Comparison of ENCODE assay signal across 8 cellular contexts in the genomic region with DNA sequence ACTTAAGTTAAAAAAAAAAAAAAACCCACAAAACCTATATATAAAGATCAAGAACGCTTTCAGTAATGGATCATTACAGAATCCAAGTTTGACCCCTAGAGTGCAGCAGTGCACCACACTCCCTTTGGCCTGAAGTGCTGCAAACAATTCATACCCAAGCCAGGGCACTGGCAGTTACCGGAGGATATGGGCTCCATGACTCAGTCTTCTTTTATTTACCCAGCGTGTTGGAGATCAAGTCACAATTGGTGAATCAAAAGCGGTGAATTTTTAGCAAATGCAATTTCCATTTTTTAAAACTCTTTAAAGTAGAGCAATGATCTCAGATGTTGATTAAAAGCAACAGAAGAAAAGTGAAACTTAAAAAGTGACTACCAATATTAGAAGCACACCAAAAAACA. TPM values are rescaled to one million over a fixed set of nuclear protein-coding genes. Genes with fewer than 3 reads are reported as not detected.
DNase-seq lines count a peak whose midpoint lies in the region; ATAC-seq and TF ChIP-seq lines count a peak whose summit lies in the region.

No MANE protein-coding gene starts in this region.

- peak overlapping the region; percentile 37 for H3K4me2 ChIP-seq in mammary epithelial cell (ENCODE audit: insufficient read depth, low read depth, low read length)

- BruUV-seq in mammary epithelial cell (replicated peaks; lab: Mats Ljungman, UMichigan): no TSS peak

- no peak overlapping the region for H2AFZ ChIP-seq in mammary epithelial cell (ENCODE audit: low read depth, low read length)

- peaks cover 8% of the 10 kb centered on the region for H3K36me3 Mint-ChIP-seq in WTC11

- H3K4me1 Mint-ChIP-seq in WTC11: peaks cover 10% of the 10 kb centered on the region

- intact Hi-C loops in mammary epithelial cell (cut with micrococcal nuclease): loop anchor here (1.0 to 2.0 kb wide), 4 partner anchors 53 to 237 kb away; no protein-coding TSS in a partner anchor

- no peaks in the 10 kb centered on the region for H3K79me2 ChIP-seq in mammary epithelial cell (ENCODE audit: insufficient read depth, low read length)

- peaks cover 4% of the 10 kb centered on the region; the same call in 1 of the 2 replicates for H3K4me1 ChIP-seq in HEK293 (ENCODE audit: control insufficient read depth, insufficient read depth, low read length)
- H3K4me1 ChIP-seq in mammary epithelial cell (ENCODE audit: insufficient read depth, low read length): peaks cover 5% of the 10 kb centered on the region

- H3K36me3 ChIP-seq in HEK293 (ENCODE audit: control insufficient read depth in 2 of 2, insufficient read depth in 1 of 2, low read length in 2 of 2) (peaks cover 12 to 30% of the 10 kb centered on the region in 2 experiments; a peak in 2 of 3 replicates), mammary epithelial cell (ENCODE audit: insufficient read depth, low read length) (peaks cover 8% of the 10 kb centered on the region)

- no peaks in the 10 kb centered on the region for H4K20me1 ChIP-seq in mammary epithelial cell (ENCODE audit: insufficient read depth, low read length)

- 5% methylated on average over 4 of the region's 4 CpGs for WGBS in mammary epithelial cell (ENCODE audit: low coverage, missing lambda C conversion rate)

- no peaks in the 10 kb centered on the region for H3K27me3 Mint-ChIP-seq in WTC11 (ENCODE audit: low read depth)

- DNase-seq in Caki2 (ENCODE audit: low read depth): peak; percentile 79
- DNase-seq in NCI-H2227 (lab: John Stamatoyannopoulos, UW; ENCODE audit: unreplicated experiment): peak; percentile 59
- peak; percentile 63 for DNase-seq in WTC11 (ENCODE audit: low spot score)
- peak; percentile 80 for DNase-seq in mammary epithelial cell
- peak; percentile 88 for DNase-seq in iris pigment epithelial cell (ENCODE audit: low read depth)
- peak; percentile 53 to 60 for DNase-seq in stimulated activated CD4-positive, alpha-beta T cell treated with anti-CD3 and anti-CD28 coated beads, Interleukin-15, amount 100 ng/mL, for 1 hour (ENCODE audit: low read depth in 1 of 2, low spot score in 1 of 2)

- no peak overlapping the region for H3K4me3 Mint-ChIP-seq in WTC11

- H3K27ac ChIP-seq in HEK293 (ENCODE audit: extremely low read depth, low read depth, low read length) (no peak overlapping the region), mammary epithelial cell (ENCODE audit: insufficient read depth, low read depth, low read length) (no peak overlapping the region)

- CTCF ChIA-PET in HEK293 (lab: Yijun Ruan, JAX): interaction anchor here (0.6 to 7.3 kb wide), 33 partner anchors 9 to 432 kb away, joined by 3 to 122 read pairs (median 5); a partner anchor contains a TSS
- CTCF ChIA-PET in WTC11 (lab: Charles Lee): interaction anchor here (0.6 to 2.2 kb wide), 15 partner anchors 25 to 241 kb away, joined by 3 to 14 read pairs (median 3); a partner anchor contains a TSS
- CTCF ChIA-PET in mammary epithelial cell (lab: Charles Lee; ENCODE audit: low non-redundant PET): no interaction called here

- no peak overlapping the region for H3K4me3 ChIP-seq in HEK293 (ENCODE audit: low read depth, low read length)
- H3K4me3 ChIP-seq in mammary epithelial cell (replicated peaks in 1 of 3; ENCODE audit: insufficient read depth in 1 of 3, low read depth in 2 of 3, low read length in 3 of 3): no peak overlapping the region

- no peaks in the 10 kb centered on the region for H3K9me3 ChIP-seq in HEK293 (ENCODE audit: control insufficient read depth, insufficient read depth, low read depth, low read length)
- no peaks in the 10 kb centered on the region for H3K9me3 ChIP-seq in mammary epithelial cell (replicated peaks; ENCODE audit: insufficient read depth, low read length)

- H3K27me3 ChIP-seq in mammary epithelial cell (ENCODE audit: insufficient read depth, low read length): no peaks in the 10 kb centered on the region

- in situ Hi-C loops in Caki2 (cut with HindIII; ENCODE audit: low pct_unique_long_range_greater_than_20kb, low sequenced_read_pairs) (no loop called here), mammary epithelial cell (cut with MboI; ENCODE audit: low sequenced_read_pairs in 2 of 2) (loop anchor here (5.0 to 25.0 kb wide), 3 partner anchors 72 to 247 kb away; no protein-coding TSS in a partner anchor)

- dilution Hi-C loops in mammary epithelial cell (cut with HindIII; ENCODE audit: low sequenced_read_pairs): no loop called here

- ATAC-seq in WTC11: peak; percentile 93
- ATAC-seq in HG03460 (IDR thresholded peaks at IDR 0.05; ENCODE audit: unreplicated experiment): no peak

- POLR2A ChIA-PET in HEK293 (lab: Yijun Ruan, JAX): interaction anchor here (0.7 to 0.8 kb wide), 2 partner anchors 53 to 72 kb away, joined by 3 read pairs; no protein-coding TSS in a partner anchor
- POLR2A ChIA-PET in WTC11 (lab: Charles Lee): no interaction called here

- H3K9me3 Mint-ChIP-seq in WTC11: no peaks in the 10 kb centered on the region

- TF ChIP-seq CTCF in HEK293 (tag by site-specific recombination; IDR thresholded peaks at IDR 0.05) (peak; percentile 84), WTC11 (IDR thresholded peaks at IDR 0.05) (no peak), mammary epithelial cell (conservative IDR thresholded peaks at IDR 0.05 in 1 of 2, IDR thresholded peaks at IDR 0.05 in 1 of 2; ENCODE audit: extremely low read depth in 1 of 2, insufficient read depth in 1 of 2, low read depth in 1 of 2, low read length in 2 of 2) (peak; percentile 77 to 85)

- peak overlapping the region; percentile 4; the same call in 1 of the 2 replicates for H3K27ac Mint-ChIP-seq in WTC11

- H3K9ac ChIP-seq in mammary epithelial cell (ENCODE audit: insufficient read depth, low read length): no peak overlapping the region

TF ChIP-seq in HEK293, 187 proteins besides CTCF, POLR2A, EP300 and RAD21 (continues in another document):
- no peak for TF ChIP-seq BCL11B (tag by site-specific recombination; IDR thresholded peaks at IDR 0.05; ENCODE audit: low read depth)
- TF ChIP-seq ZNF335 (tag by site-specific recombination; conservative IDR thresholded peaks at IDR 0.05): peak; percentile 30; the same call in 1 of the 2 replicates
- no peak for TF ChIP-seq ZNF843 (tag by site-specific recombination; IDR thresholded peaks at IDR 0.05)
- no peak for TF ChIP-seq KLF7 (tag by site-specific recombination; IDR thresholded peaks at IDR 0.05; ENCODE audit: borderline replicate concordance)
- TF ChIP-seq, protein P1, sequence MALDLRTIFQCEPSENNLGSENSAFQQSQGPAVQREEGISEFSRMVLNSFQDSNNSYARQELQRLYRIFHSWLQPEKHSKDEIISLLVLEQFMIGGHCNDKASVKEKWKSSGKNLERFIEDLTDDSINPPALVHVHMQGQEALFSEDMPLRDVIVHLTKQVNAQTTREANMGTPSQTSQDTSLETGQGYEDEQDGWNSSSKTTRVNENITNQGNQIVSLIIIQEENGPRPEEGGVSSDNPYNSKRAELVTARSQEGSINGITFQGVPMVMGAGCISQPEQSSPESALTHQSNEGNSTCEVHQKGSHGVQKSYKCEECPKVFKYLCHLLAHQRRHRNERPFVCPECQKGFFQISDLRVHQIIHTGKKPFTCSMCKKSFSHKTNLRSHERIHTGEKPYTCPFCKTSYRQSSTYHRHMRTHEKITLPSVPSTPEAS (tag by site-specific recombination; IDR thresholded peaks at IDR 0.05): no peak
- no peak for TF ChIP-seq ZNF423 (tag by site-specific recombination; IDR thresholded peaks at IDR 0.05)

TF ChIP-seq in WTC11, 78 proteins besides CTCF, POLR2A, EP300 and RAD21 (continues in another document):
- TF ChIP-seq, protein P2, sequence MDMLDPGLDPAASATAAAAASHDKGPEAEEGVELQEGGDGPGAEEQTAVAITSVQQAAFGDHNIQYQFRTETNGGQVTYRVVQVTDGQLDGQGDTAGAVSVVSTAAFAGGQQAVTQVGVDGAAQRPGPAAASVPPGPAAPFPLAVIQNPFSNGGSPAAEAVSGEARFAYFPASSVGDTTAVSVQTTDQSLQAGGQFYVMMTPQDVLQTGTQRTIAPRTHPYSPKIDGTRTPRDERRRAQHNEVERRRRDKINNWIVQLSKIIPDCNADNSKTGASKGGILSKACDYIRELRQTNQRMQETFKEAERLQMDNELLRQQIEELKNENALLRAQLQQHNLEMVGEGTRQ (CRISPR knock-in tag; IDR thresholded peaks at IDR 0.05): no peak
- TF ChIP-seq ZNF121 (CRISPR knock-in tag; IDR thresholded peaks at IDR 0.05) (no peak), IRF2 (CRISPR knock-in tag; IDR thresholded peaks at IDR 0.05; ENCODE audit: borderline replicate concordance, low read depth) (no peak), TEAD4 (CRISPR knock-in tag; IDR thresholded peaks at IDR 0.05) (no peak), CREM (CRISPR knock-in tag; IDR thresholded peaks at IDR 0.05) (no peak), ZBTB21 (CRISPR knock-in tag; IDR thresholded peaks at IDR 0.05; ENCODE audit: borderline replicate concordance) (no peak), NR2C2 (CRISPR knock-in tag; IDR thresholded peaks at IDR 0.05) (no peak)
- TF ChIP-seq, protein P3, sequence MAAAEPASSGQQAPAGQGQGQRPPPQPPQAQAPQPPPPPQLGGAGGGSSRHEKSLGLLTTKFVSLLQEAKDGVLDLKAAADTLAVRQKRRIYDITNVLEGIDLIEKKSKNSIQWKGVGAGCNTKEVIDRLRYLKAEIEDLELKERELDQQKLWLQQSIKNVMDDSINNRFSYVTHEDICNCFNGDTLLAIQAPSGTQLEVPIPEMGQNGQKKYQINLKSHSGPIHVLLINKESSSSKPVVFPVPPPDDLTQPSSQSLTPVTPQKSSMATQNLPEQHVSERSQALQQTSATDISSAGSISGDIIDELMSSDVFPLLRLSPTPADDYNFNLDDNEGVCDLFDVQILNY (CRISPR knock-in tag; IDR thresholded peaks at IDR 0.05): no peak

RNA-seq across cellular contexts. Expression of a gene that starts 46.5 kb away (rescaled TPM):
- total RNA-seq in Caki2 (2014; rRNA removed; shearing (Covaris generic); ENCODE audit: low replicate concordance): 19.7 and 24.4 TPM in 2 replicates
- total RNA-seq in WTC11 (2021) (40.8 to 46.0 TPM (median 44.2 TPM) in 3 replicates), mammary epithelial cell (10 to 100 TPM; 12.9 to 16.7 TPM)
- polyA plus RNA-seq in mammary epithelial cell: 4.3 TPM
- 27.3 TPM for polyA minus RNA-seq in mammary epithelial cell
